In the genomic region with DNA sequence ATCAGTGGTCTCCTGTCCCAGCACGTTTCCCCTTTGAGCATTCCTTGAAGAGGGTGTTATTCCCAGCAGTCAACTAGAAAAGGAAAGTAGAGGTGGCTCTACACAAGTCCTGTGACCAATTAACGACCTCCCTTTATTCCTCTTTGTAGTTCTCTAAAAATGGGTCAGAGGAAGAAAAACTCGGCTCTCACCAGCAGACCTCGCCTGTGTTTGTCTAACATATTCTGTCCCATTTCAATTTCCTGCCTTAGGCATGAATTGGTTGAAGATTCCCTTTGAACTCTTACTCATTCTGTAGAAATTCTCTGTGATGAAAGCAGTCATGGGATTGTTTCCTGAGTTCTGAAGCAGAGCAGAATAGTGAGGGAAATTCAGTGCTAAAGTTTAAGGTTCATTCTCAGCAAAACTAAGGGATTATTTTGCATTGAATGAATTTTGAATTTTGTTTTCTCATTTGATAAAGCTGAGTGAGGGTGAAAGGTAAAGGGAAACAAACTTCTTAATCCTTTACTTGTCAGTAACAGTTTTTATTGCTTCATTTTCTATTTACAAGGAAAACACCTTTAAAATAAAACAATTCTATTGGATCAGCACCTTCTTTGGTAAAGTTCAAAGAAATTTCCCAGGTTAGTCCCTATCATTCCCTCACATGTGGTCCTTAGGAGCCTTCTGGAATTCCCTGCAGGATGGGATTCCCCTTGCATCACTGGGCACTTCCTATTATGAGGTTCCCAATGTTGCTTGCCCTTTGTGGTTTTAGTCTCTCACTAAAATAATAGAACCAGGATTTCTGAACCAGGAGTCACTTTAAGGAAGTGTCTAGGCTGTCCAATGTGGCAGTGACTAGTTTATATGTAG, we compare ENCODE assay signal across 1 cellular context.
TF ChIP-seq lines count a peak whose summit lies in the region.

No MANE protein-coding gene starts in this region.

TF ChIP-seq in HepG2, 621 proteins besides CTCF, POLR2A, EP300 and RAD21 (continued from another document and continues in another):
- TF ChIP-seq, protein P1, sequence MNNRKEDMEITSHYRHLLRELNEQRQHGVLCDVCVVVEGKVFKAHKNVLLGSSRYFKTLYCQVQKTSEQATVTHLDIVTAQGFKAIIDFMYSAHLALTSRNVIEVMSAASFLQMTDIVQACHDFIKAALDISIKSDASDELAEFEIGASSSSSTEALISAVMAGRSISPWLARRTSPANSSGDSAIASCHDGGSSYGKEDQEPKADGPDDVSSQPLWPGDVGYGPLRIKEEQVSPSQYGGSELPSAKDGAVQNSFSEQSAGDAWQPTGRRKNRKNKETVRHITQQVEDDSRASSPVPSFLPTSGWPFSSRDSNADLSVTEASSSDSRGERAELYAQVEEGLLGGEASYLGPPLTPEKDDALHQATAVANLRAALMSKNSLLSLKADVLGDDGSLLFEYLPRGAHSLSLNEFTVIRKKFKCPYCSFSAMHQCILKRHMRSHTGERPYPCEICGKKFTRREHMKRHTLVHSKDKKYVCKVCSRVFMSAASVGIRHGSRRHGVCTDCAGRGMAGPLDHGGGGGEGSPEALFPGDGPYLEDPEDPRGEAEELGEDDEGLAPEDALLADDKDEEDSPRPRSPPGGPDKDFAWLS (CRISPR knock-in tag; IDR thresholded peaks at IDR 0.05; ENCODE audit: borderline replicate concordance): no peak
- TF ChIP-seq NFKB2 (CRISPR knock-in tag; IDR thresholded peaks at IDR 0.05; ENCODE audit: borderline replicate concordance) (no peak), RFX1 (IDR thresholded peaks at IDR 0.05) (no peak), NR2F2 (IDR thresholded peaks at IDR 0.05; ENCODE audit: borderline replicate concordance, low read depth) (peak; percentile 59), ARNT2 (CRISPR knock-in tag; IDR thresholded peaks at IDR 0.05; ENCODE audit: low read depth) (peak; percentile 65; the same call in 1 of the 2 replicates), MYNN (CRISPR knock-in tag; IDR thresholded peaks at IDR 0.05; ENCODE audit: low read depth) (no peak), KLF9 (CRISPR knock-in tag; IDR thresholded peaks at IDR 0.05; ENCODE audit: low read depth) (no peak; the same call in none of the 2 replicates), ZC3H4 (CRISPR knock-in tag; IDR thresholded peaks at IDR 0.05; ENCODE audit: borderline replicate concordance) (no peak), ZFP1 (CRISPR knock-in tag; IDR thresholded peaks at IDR 0.05) (peak; percentile 91; the same call in 1 of the 2 replicates), ZNF337 (CRISPR knock-in tag; IDR thresholded peaks at IDR 0.05; ENCODE audit: borderline replicate concordance, low read depth) (no peak), PITX1 (CRISPR knock-in tag; IDR thresholded peaks at IDR 0.05) (no peak), MIXL1 (CRISPR knock-in tag; IDR thresholded peaks at IDR 0.05) (peak; percentile 95), ZMYM3 (CRISPR knock-in tag; IDR thresholded peaks at IDR 0.05) (no peak), ZNF703 (CRISPR knock-in tag; IDR thresholded peaks at IDR 0.05; ENCODE audit: borderline replicate concordance) (no peak), ZNF10 (CRISPR knock-in tag; IDR thresholded peaks at IDR 0.05; ENCODE audit: borderline replicate concordance, low read depth) (no peak), KDM6A (CRISPR knock-in tag; IDR thresholded peaks at IDR 0.05; ENCODE audit: low read depth) (peak; percentile 95), KMT2A (CRISPR knock-in tag; IDR thresholded peaks at IDR 0.05) (0 out of 2 replicates have a peak, but pooled peaks have one; percentile 22), ZNF234 (CRISPR knock-in tag; conservative IDR thresholded peaks at IDR 0.05) (no peak), ZBTB42 (CRISPR knock-in tag; IDR thresholded peaks at IDR 0.05) (no peak), BRD4 (CRISPR knock-in tag; IDR thresholded peaks at IDR 0.05) (0 out of 2 replicates have a peak, but pooled peaks have one; percentile 56), HOXA3 (CRISPR knock-in tag; IDR thresholded peaks at IDR 0.05) (0 out of 2 replicates have a peak, but pooled peaks have one; percentile 26), CENPX (CRISPR knock-in tag; IDR thresholded peaks at IDR 0.05) (no peak), IRX3 (CRISPR knock-in tag; IDR thresholded peaks at IDR 0.05; ENCODE audit: borderline replicate concordance, low read depth) (no peak), ARNT (IDR thresholded peaks at IDR 0.05) (no peak), RAD51 (IDR thresholded peaks at IDR 0.05; ENCODE audit: borderline replicate concordance) (peak; percentile 36; the same call in 1 of the 2 replicates), KDM4B (CRISPR knock-in tag; IDR thresholded peaks at IDR 0.05) (peak; percentile 67; the same call in 1 of the 2 replicates), PTBP1 (IDR thresholded peaks at IDR 0.05; ENCODE audit: low read depth, low read length, poor library complexity, severe bottlenecking) (no peak), POGZ (CRISPR knock-in tag; IDR thresholded peaks at IDR 0.05) (peak; percentile 89), BRCA1 (CRISPR knock-in tag; IDR thresholded peaks at IDR 0.05) (no peak), ZNF652 (CRISPR knock-in tag; IDR thresholded peaks at IDR 0.05; ENCODE audit: borderline replicate concordance, low read depth) (peak; percentile 58; the same call in 1 of the 2 replicates), ZNF282 (IDR thresholded peaks at IDR 0.05; ENCODE audit: partially characterized antibody) (no peak), KDM3A (CRISPR knock-in tag; IDR thresholded peaks at IDR 0.05; ENCODE audit: low read depth) (peak; percentile 66; the same call in 1 of the 2 replicates), XBP1 (CRISPR knock-in tag; IDR thresholded peaks at IDR 0.05) (0 out of 2 replicates have a peak, but pooled peaks have one; percentile 33), ZNF577 (CRISPR knock-in tag; IDR thresholded peaks at IDR 0.05; ENCODE audit: borderline replicate concordance, low read depth) (no peak), ZNF44 (CRISPR knock-in tag; IDR thresholded peaks at IDR 0.05) (no peak), ZNF792 (CRISPR knock-in tag; IDR thresholded peaks at IDR 0.05) (peak; percentile 75; the same call in 1 of the 2 replicates), ZFP62 (CRISPR knock-in tag; IDR thresholded peaks at IDR 0.05) (no peak), DNMT3B (CRISPR knock-in tag; conservative IDR thresholded peaks at IDR 0.05) (peak; percentile 34; the same call in 1 of the 2 replicates), MLLT10 (CRISPR knock-in tag; IDR thresholded peaks at IDR 0.05) (no peak), ZNF775 (CRISPR knock-in tag; IDR thresholded peaks at IDR 0.05; ENCODE audit: borderline replicate concordance) (0 out of 2 replicates have a peak, but pooled peaks have one; percentile 70), DPF2 (CRISPR knock-in tag; IDR thresholded peaks at IDR 0.05; ENCODE audit: borderline replicate concordance, low read depth) (peak; percentile 76), PAF1 (CRISPR knock-in tag; IDR thresholded peaks at IDR 0.05) (no peak), SALL1 (CRISPR knock-in tag; IDR thresholded peaks at IDR 0.05) (peak; percentile 76; the same call in 1 of the 2 replicates)
- TF ChIP-seq, protein P2, sequence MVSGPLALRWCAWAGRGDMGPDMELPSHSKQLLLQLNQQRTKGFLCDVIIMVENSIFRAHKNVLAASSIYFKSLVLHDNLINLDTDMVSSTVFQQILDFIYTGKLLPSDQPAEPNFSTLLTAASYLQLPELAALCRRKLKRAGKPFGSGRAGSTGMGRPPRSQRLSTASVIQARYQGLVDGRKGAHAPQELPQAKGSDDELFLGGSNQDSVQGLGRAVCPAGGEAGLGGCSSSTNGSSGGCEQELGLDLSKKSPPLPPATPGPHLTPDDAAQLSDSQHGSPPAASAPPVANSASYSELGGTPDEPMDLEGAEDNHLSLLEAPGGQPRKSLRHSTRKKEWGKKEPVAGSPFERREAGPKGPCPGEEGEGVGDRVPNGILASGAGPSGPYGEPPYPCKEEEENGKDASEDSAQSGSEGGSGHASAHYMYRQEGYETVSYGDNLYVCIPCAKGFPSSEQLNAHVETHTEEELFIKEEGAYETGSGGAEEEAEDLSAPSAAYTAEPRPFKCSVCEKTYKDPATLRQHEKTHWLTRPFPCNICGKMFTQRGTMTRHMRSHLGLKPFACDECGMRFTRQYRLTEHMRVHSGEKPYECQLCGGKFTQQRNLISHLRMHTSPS (CRISPR knock-in tag; IDR thresholded peaks at IDR 0.05; ENCODE audit: low read depth): no peak
- TF ChIP-seq, protein P3, sequence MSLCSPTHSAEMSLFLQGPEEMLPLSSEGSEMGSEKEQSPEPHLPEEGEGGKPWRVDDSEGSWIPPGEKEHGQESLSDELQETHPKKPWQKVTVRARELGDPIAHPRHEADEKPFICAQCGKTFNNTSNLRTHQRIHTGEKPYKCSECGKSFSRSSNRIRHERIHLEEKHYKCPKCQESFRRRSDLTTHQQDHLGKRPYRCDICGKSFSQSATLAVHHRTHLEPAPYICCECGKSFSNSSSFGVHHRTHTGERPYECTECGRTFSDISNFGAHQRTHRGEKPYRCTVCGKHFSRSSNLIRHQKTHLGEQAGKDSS (CRISPR knock-in tag; IDR thresholded peaks at IDR 0.05; ENCODE audit: borderline replicate concordance, low read depth): peak; percentile 80; the same call in 1 of the 2 replicates
- TF ChIP-seq, protein P4, sequence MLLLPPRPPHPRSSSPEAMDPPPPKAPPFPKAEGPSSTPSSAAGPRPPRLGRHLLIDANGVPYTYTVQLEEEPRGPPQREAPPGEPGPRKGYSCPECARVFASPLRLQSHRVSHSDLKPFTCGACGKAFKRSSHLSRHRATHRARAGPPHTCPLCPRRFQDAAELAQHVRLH (CRISPR knock-in tag; IDR thresholded peaks at IDR 0.05; ENCODE audit: borderline replicate concordance, low read depth): peak; percentile 36; the same call in 1 of the 2 replicates
- TF ChIP-seq, protein P5, sequence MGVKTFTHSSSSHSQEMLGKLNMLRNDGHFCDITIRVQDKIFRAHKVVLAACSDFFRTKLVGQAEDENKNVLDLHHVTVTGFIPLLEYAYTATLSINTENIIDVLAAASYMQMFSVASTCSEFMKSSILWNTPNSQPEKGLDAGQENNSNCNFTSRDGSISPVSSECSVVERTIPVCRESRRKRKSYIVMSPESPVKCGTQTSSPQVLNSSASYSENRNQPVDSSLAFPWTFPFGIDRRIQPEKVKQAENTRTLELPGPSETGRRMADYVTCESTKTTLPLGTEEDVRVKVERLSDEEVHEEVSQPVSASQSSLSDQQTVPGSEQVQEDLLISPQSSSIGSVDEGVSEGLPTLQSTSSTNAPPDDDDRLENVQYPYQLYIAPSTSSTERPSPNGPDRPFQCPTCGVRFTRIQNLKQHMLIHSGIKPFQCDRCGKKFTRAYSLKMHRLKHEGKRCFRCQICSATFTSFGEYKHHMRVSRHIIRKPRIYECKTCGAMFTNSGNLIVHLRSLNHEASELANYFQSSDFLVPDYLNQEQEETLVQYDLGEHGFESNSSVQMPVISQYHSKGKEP (CRISPR knock-in tag; IDR thresholded peaks at IDR 0.05): no peak
- TF ChIP-seq, protein P6, sequence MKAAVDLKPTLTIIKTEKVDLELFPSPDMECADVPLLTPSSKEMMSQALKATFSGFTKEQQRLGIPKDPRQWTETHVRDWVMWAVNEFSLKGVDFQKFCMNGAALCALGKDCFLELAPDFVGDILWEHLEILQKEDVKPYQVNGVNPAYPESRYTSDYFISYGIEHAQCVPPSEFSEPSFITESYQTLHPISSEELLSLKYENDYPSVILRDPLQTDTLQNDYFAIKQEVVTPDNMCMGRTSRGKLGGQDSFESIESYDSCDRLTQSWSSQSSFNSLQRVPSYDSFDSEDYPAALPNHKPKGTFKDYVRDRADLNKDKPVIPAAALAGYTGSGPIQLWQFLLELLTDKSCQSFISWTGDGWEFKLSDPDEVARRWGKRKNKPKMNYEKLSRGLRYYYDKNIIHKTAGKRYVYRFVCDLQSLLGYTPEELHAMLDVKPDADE (CRISPR knock-in tag; IDR thresholded peaks at IDR 0.05): no peak
- TF ChIP-seq, protein P7, sequence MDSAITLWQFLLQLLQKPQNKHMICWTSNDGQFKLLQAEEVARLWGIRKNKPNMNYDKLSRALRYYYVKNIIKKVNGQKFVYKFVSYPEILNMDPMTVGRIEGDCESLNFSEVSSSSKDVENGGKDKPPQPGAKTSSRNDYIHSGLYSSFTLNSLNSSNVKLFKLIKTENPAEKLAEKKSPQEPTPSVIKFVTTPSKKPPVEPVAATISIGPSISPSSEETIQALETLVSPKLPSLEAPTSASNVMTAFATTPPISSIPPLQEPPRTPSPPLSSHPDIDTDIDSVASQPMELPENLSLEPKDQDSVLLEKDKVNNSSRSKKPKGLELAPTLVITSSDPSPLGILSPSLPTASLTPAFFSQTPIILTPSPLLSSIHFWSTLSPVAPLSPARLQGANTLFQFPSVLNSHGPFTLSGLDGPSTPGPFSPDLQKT (CRISPR knock-in tag; IDR thresholded peaks at IDR 0.05; ENCODE audit: borderline replicate concordance): no peak
- TF ChIP-seq, protein P8, sequence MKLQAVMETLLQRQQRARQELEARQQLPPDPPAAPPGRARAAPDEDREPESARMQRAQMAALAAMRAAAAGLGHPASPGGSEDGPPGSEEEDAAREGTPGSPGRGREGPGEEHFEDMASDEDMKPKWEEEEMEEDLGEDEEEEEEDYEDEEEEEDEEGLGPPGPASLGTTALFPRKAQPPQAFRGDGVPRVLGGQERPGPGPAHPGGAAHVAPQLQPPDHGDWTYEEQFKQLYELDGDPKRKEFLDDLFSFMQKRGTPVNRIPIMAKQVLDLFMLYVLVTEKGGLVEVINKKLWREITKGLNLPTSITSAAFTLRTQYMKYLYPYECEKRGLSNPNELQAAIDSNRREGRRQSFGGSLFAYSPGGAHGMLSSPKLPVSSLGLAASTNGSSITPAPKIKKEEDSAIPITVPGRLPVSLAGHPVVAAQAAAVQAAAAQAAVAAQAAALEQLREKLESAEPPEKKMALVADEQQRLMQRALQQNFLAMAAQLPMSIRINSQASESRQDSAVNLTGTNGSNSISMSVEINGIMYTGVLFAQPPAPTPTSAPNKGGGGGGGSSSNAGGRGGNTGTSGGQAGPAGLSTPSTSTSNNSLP (IDR thresholded peaks at IDR 0.05; ENCODE audit: low read depth, low read length): peak; percentile 89
- TF ChIP-seq, protein P9, sequence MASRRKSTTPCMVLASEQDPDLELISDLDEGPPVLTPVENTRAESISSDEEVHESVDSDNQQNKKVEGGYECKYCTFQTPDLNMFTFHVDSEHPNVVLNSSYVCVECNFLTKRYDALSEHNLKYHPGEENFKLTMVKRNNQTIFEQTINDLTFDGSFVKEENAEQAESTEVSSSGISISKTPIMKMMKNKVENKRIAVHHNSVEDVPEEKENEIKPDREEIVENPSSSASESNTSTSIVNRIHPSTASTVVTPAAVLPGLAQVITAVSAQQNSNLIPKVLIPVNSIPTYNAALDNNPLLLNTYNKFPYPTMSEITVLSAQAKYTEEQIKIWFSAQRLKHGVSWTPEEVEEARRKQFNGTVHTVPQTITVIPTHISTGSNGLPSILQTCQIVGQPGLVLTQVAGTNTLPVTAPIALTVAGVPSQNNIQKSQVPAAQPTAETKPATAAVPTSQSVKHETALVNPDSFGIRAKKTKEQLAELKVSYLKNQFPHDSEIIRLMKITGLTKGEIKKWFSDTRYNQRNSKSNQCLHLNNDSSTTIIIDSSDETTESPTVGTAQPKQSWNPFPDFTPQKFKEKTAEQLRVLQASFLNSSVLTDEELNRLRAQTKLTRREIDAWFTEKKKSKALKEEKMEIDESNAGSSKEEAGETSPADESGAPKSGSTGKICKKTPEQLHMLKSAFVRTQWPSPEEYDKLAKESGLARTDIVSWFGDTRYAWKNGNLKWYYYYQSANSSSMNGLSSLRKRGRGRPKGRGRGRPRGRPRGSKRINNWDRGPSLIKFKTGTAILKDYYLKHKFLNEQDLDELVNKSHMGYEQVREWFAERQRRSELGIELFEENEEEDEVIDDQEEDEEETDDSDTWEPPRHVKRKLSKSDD (CRISPR knock-in tag; IDR thresholded peaks at IDR 0.05; ENCODE audit: low read depth): no peak
- TF ChIP-seq, protein P10, sequence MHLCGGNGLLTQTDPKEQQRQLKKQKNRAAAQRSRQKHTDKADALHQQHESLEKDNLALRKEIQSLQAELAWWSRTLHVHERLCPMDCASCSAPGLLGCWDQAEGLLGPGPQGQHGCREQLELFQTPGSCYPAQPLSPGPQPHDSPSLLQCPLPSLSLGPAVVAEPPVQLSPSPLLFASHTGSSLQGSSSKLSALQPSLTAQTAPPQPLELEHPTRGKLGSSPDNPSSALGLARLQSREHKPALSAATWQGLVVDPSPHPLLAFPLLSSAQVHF (CRISPR knock-in tag; IDR thresholded peaks at IDR 0.05): no peak
